1 cellular context compared by ENCODE assay signal in genomic region chr4:104749062-104749461, GRCh38.
A peak's percentile ranks its signal among the peaks of the same experiment; 100 is the strongest.
TF ChIP-seq lines count a peak whose summit lies in the region.

No MANE protein-coding gene starts in this region.

TF ChIP-seq in GM12878, 131 proteins besides CTCF, POLR2A, EP300 and RAD21 (continued from another document):
- TF ChIP-seq TCF12 (IDR thresholded peaks at IDR 0.05; ENCODE audit: low read depth, low read length) (no peak), SPI1 (IDR thresholded peaks at IDR 0.05; ENCODE audit: borderline replicate concordance, insufficient read depth, low read depth, low read length) (no peak), ATF2 (IDR thresholded peaks at IDR 0.05; ENCODE audit: low read length) (no peak), PAX5 (IDR thresholded peaks at IDR 0.05; ENCODE audit: borderline replicate concordance, low read depth, low read length) (no peak), CHD4 (IDR thresholded peaks at IDR 0.05) (no peak), SP1 (IDR thresholded peaks at IDR 0.05; ENCODE audit: low read depth, low read length) (no peak), HDGF (IDR thresholded peaks at IDR 0.05) (no peak), CBFB (IDR thresholded peaks at IDR 0.05; ENCODE audit: low read depth) (no peak), ZBTB4 (CRISPR knock-in tag; IDR thresholded peaks at IDR 0.05) (no peak), DPF2 (IDR thresholded peaks at IDR 0.05) (no peak), SMC3 (IDR thresholded peaks at IDR 0.05; ENCODE audit: borderline replicate concordance, low read length) (no peak), BRCA1 (IDR thresholded peaks at IDR 0.05; ENCODE audit: low read depth, low read length) (no peak), GABPA (IDR thresholded peaks at IDR 0.05; ENCODE audit: low read depth) (0 out of 2 replicates have a peak, but pooled peaks have one; percentile 11), MLLT1 (IDR thresholded peaks at IDR 0.05) (no peak), NR2C2 (IDR thresholded peaks at IDR 0.05; ENCODE audit: borderline replicate concordance, control insufficient read depth, insufficient read length, low read depth) (no peak), NR2C1 (IDR thresholded peaks at IDR 0.05) (no peak), ZBED1 (IDR thresholded peaks at IDR 0.05; ENCODE audit: borderline replicate concordance) (no peak), FOXM1 (IDR thresholded peaks at IDR 0.05; ENCODE audit: low read depth, low read length) (peak; percentile 73; the same call in 1 of the 2 replicates), SKIL (IDR thresholded peaks at IDR 0.05; ENCODE audit: low read depth, poor library complexity, severe bottlenecking) (no peak), PML (IDR thresholded peaks at IDR 0.05; ENCODE audit: low read length) (no peak), RELB (IDR thresholded peaks at IDR 0.05; ENCODE audit: low read depth) (no peak), FOS (IDR thresholded peaks at IDR 0.05; ENCODE audit: borderline replicate concordance, extremely low read depth, insufficient read length) (no peak), STAT1 (conservative IDR thresholded peaks at IDR 0.05) (no peak), E4F1 (IDR thresholded peaks at IDR 0.05; ENCODE audit: borderline replicate concordance, partially characterized antibody) (no peak), HDAC6 (IDR thresholded peaks at IDR 0.05; ENCODE audit: unreplicated experiment) (no peak), NBN (IDR thresholded peaks at IDR 0.05) (no peak), MEF2A (IDR thresholded peaks at IDR 0.05; ENCODE audit: insufficient read depth, low read depth, low read length) (no peak), TCF3 (IDR thresholded peaks at IDR 0.05; ENCODE audit: borderline replicate concordance, insufficient read depth, low read depth, low read length) (no peak), YBX1 (IDR thresholded peaks at IDR 0.05) (no peak), BCL3 (IDR thresholded peaks at IDR 0.05; ENCODE audit: borderline replicate concordance, insufficient read depth, low read depth, low read length, poor library complexity, severe bottlenecking) (peak; percentile 11), ZNF24 (IDR thresholded peaks at IDR 0.05) (no peak), SMARCA5 (IDR thresholded peaks at IDR 0.05) (no peak), RUNX3 (IDR thresholded peaks at IDR 0.05; ENCODE audit: low read length) (peak; percentile 15; the same call in 1 of the 2 replicates), BCLAF1 (IDR thresholded peaks at IDR 0.05) (no peak)
TF ChIP-seq in GM12878: peak in this region for 9.
